ENCODE assay signal across 1 cellular context in genomic region chr11:117178210-117179034, GRCh38.
TF ChIP-seq lines count a peak whose summit lies in the region.

TSS of gene SIDT2 (plus strand) at chr11:117178743. CDS start at chr11:117179264, 521 bp downstream.

TF ChIP-seq in K562, 482 proteins besides CTCF, POLR2A, EP300 and RAD21 (continued from another document and continues in another):
- TF ChIP-seq SRSF7 (optimal IDR thresholded peaks at IDR 0.05; ENCODE audit: low read depth, low read length) (no peak), ETS2 (tag; IDR thresholded peaks at IDR 0.05; ENCODE audit: borderline replicate concordance, poor library complexity, severe bottlenecking) (no peak), TRIM25 (IDR thresholded peaks at IDR 0.05; ENCODE audit: borderline replicate concordance) (no peak), CC2D1A (IDR thresholded peaks at IDR 0.05) (no peak), ZNF639 (CRISPR knock-in tag; conservative IDR thresholded peaks at IDR 0.05 in 1 of 2, IDR thresholded peaks at IDR 0.05 in 1 of 2) (no peak), CHD7 (IDR thresholded peaks at IDR 0.05; ENCODE audit: low read depth, low read length) (no peak), PHF21A (IDR thresholded peaks at IDR 0.05; ENCODE audit: borderline replicate concordance, low read depth) (peak; percentile 43; the same call in 1 of the 2 replicates), NCOA6 (IDR thresholded peaks at IDR 0.05) (no peak), CREBBP (IDR thresholded peaks at IDR 0.05; ENCODE audit: low read depth, low read length) (no peak), HNRNPLL (IDR thresholded peaks at IDR 0.05; ENCODE audit: low read depth, low read length, poor library complexity, severe bottlenecking) (peak; percentile 36), MEF2A (IDR thresholded peaks at IDR 0.05; ENCODE audit: control insufficient read depth, low read depth, low read length) (no peak), PRMT5 (CRISPR knock-in tag; IDR thresholded peaks at IDR 0.05) (no peak), E2F8 (IDR thresholded peaks at IDR 0.05; ENCODE audit: low read depth, partially characterized antibody) (no peak), TSHZ1 (CRISPR knock-in tag; IDR thresholded peaks at IDR 0.05) (no peak), MYBL2 (IDR thresholded peaks at IDR 0.05; ENCODE audit: low read depth) (no peak), MYBL2 (CRISPR knock-in tag; IDR thresholded peaks at IDR 0.05; ENCODE audit: borderline replicate concordance) (no peak), U2AF1 (optimal IDR thresholded peaks at IDR 0.05; ENCODE audit: low read depth, low read length) (no peak), FOXO4 (CRISPR knock-in tag; IDR thresholded peaks at IDR 0.05) (no peak), HNRNPK (IDR thresholded peaks at IDR 0.05; ENCODE audit: low read depth, low read length, poor library complexity, severe bottlenecking) (no peak), ZNF830 (CRISPR knock-in tag; IDR thresholded peaks at IDR 0.05) (no peak), ZBTB2 (IDR thresholded peaks at IDR 0.05) (no peak), CEBPZ (IDR thresholded peaks at IDR 0.05; ENCODE audit: borderline replicate concordance, low read depth, low read length) (no peak), POLR2B (IDR thresholded peaks at IDR 0.05; ENCODE audit: low read depth, partially characterized antibody) (peak; percentile 48)
